Comparison of ENCODE assay signal across 11 cellular contexts in genomic region chr6:142570221-142570671, GRCh38.
DNase-seq lines count a peak whose midpoint lies in the region; ATAC-seq and TF ChIP-seq lines count a peak whose summit lies in the region.
"Had no signal": no experiment of that assay in that cellular context is flagged by ENCODE, and none has a peak within 500 bp of the region (broad histone marks: within the 10 kb centered on the region; RNA-seq: fewer than 3 reads in every experiment).

No MANE protein-coding gene starts in this region.

- H3K36me3 Mint-ChIP-seq in MCF 10A (ENCODE audit: insufficient read depth, unreplicated experiment): no peaks in the 10 kb centered on the region
- no peaks in the 10 kb centered on the region for H3K36me3 Mint-ChIP-seq in Caco-2 (ENCODE audit: insufficient read depth, unreplicated experiment)

- peak overlapping the region in 1 of 3 donors; percentile 30 for H3K27ac ChIP-seq in right lobe of liver

- H3K9me3 ChIP-seq in right lobe of liver (no peaks in the 10 kb centered on the region), Caco-2 (peaks cover 12% of the 10 kb centered on the region; the same call in 1 of the 2 replicates)

- intact Hi-C loops in MCF 10A (cut with micrococcal nuclease) (no loop called here), right lobe of liver (cut with DNase I) (no loop called here), Caco-2 (cut with micrococcal nuclease; ENCODE audit: unreplicated experiment) (no loop called here)

- no peaks in the 10 kb centered on the region for H3K27me3 Mint-ChIP-seq in MCF 10A (ENCODE audit: insufficient read depth, unreplicated experiment)
- H3K27me3 Mint-ChIP-seq in Caco-2 (ENCODE audit: insufficient read depth, unreplicated experiment): peaks cover 6% of the 10 kb centered on the region

- POLR2A ChIA-PET in MCF 10A (lab: Yijun Ruan, JAX): interaction anchor here (1.0 to 1.5 kb wide), 5 partner anchors 18 to 827 kb away, joined by 3 to 4 read pairs (median 3); no protein-coding TSS in a partner anchor
- POLR2A ChIA-PET in Caco-2 (lab: Charles Lee): no interaction called here

- H3K9me3 Mint-ChIP-seq in MCF 10A (ENCODE audit: unreplicated experiment) (peaks cover 12% of the 10 kb centered on the region), Caco-2 (ENCODE audit: unreplicated experiment) (peaks cover 21% of the 10 kb centered on the region)

- TF ChIP-seq POLR2A in right lobe of liver (IDR thresholded peaks at IDR 0.05): no peak

- DNase-seq in AG08395 (ENCODE audit: low spot score) (peak; percentile 19), HPDE6-E6E7 (ENCODE audit: extremely low spot score) (peak; percentile 44), MCF 10A (ENCODE audit: unreplicated experiment) (peak; percentile 40), right lobe of liver (peak in 1 of 3 donors; percentile 27), SIG-M5 (lab: John Stamatoyannopoulos, UW) (no peak), Caco-2 (no peak)
- DNase-seq: CD8-positive, alpha-beta T cell; naive B cell; NCI-H1105 treated with DMSO at 0.1 percent for 48 hours had no signal

- H3K4me1 Mint-ChIP-seq in MCF 10A (ENCODE audit: insufficient read depth, unreplicated experiment) (peaks cover 27% of the 10 kb centered on the region), Caco-2 (ENCODE audit: low read depth, unreplicated experiment) (no peaks in the 10 kb centered on the region)
- H3K4me1 Mint-ChIP-seq: naive B cell had no signal

- CTCF ChIA-PET in MCF 10A (lab: Yijun Ruan, JAX) (interaction anchor here (0.6 to 1.2 kb wide), 3 partner anchors 54 to 122 kb away, joined by 3 read pairs; no protein-coding TSS in a partner anchor), Caco-2 (lab: Charles Lee) (no interaction called here)

- peak overlapping the region; percentile 67 for H3K27ac Mint-ChIP-seq in MCF 10A (ENCODE audit: low read depth, unreplicated experiment)
- H3K27ac Mint-ChIP-seq in Caco-2 (ENCODE audit: unreplicated experiment): no peak overlapping the region

- TF ChIP-seq CTCF in MCF 10A (IDR thresholded peaks at IDR 0.05; ENCODE audit: unreplicated experiment) (no peak), right lobe of liver (IDR thresholded peaks at IDR 0.05) (no peak), Caco-2 (IDR thresholded peaks at IDR 0.05; ENCODE audit: insufficient read depth in 1 of 2, low read depth in 1 of 2, low read length in 1 of 2, severe bottlenecking in 1 of 2, unreplicated experiment in 1 of 2) (no peak)

- H3K4me1 ChIP-seq in right lobe of liver: peaks cover 0 to 35% (median 0%) of the 10 kb centered on the region in 4 donors
- no peaks in the 10 kb centered on the region for H3K4me1 ChIP-seq in Caco-2

- H3K4me3 Mint-ChIP-seq in MCF 10A (ENCODE audit: unreplicated experiment): no peak overlapping the region
- H3K4me3 Mint-ChIP-seq in Caco-2 (ENCODE audit: unreplicated experiment): no peak overlapping the region
- H3K4me3 Mint-ChIP-seq: naive B cell had no signal

- ATAC-seq in right lobe of liver (peak; percentile 60 to 79 (median 62)), HG02938 (IDR thresholded peaks at IDR 0.05; ENCODE audit: unreplicated experiment) (no peak), GM21423 (IDR thresholded peaks at IDR 0.05; ENCODE audit: unreplicated experiment) (no peak)

- BruUV-seq in MCF 10A (replicated peaks; lab: Mats Ljungman, UMichigan): no TSS peak
- no TSS peak for BruUV-seq in Caco-2 (replicated peaks; lab: Mats Ljungman, UMichigan)

- H3K4me3 ChIP-seq in right lobe of liver (no peak overlapping the region), Caco-2 (ENCODE audit: low read depth, low read length) (no peak overlapping the region)

- no peaks in the 10 kb centered on the region for H3K36me3 ChIP-seq in right lobe of liver
- no peaks in the 10 kb centered on the region for H3K36me3 ChIP-seq in Caco-2 (ENCODE audit: control insufficient read depth, insufficient read depth, low read length)

- H3K27me3 ChIP-seq in right lobe of liver (no peaks in the 10 kb centered on the region), Caco-2 (replicated peaks; ENCODE audit: control insufficient read depth, insufficient read depth, low read length) (no peaks in the 10 kb centered on the region)

Comparison
In these comparisons a context has a peak if more than half of its experiments do, and no peak if none do; other contexts are left out.
1. DNase-seq: peak in AG08395 (single experiment), HPDE6-E6E7 (single experiment) and MCF 10A (single experiment); none in SIG-M5 (single experiment) and Caco-2 (0 of 2).
2. ATAC-seq: peak in right lobe of liver (4 of 4); none in HG02938 (single experiment) and GM21423 (single experiment).